ENCODE assay signal across 1 cellular context in the genomic region with DNA sequence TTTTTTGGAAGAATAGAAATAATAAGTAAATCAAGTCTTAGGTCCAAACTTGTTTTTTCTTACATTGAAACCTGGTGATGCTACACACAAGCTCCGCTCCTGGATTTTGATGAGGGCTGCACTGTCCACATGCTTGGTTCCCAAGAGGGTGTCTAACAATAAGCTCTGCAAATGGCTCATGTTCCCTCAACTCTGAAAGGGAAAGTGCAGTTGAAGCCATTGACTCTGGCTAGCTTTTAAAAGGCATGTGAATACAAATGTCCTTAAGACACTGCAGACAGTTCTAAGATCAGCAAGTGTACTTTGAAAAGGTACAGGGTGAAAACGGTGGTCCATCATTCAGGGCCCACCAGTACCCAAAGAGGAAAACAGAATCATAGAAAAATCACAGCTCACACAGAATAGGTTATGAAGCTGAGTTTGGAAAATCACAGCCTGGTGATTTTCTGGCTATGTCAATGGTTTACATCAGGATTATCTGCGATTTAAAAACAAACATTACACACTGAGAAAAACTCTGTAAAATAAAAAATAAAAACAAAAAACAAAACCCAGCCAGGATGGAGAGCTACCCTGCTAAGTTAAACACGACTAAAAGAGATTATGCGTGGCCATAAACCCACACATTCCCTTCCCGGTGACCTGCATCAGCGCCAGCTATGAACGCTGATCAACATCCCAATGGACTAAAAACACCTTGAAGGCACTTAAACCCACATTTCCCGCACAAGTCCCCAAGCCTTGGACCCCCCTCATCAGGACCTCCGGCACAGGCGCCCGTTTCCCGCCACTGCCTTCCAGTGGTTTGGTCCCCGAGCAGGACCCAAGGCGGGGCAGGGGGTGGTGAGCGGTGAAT.
TF ChIP-seq lines count a peak whose summit lies in the region.

No MANE protein-coding gene starts in this region.

TF ChIP-seq in endothelial cell of umbilical vein, 7 proteins besides CTCF, POLR2A, EP300 and RAD21:
- TF ChIP-seq GATA2 (IDR thresholded peaks at IDR 0.05; ENCODE audit: insufficient read depth, insufficient read length, low read depth, low read length) (no peak), FOS (IDR thresholded peaks at IDR 0.05; ENCODE audit: borderline replicate concordance, insufficient read depth, low read length) (no peak), JUN (IDR thresholded peaks at IDR 0.05; ENCODE audit: borderline replicate concordance, insufficient read depth, insufficient read length, low read depth) (no peak), MYC (IDR thresholded peaks at IDR 0.05; ENCODE audit: low read depth, low read length) (no peak), POLR2AphosphoS5 (IDR thresholded peaks at IDR 0.05; ENCODE audit: insufficient read depth, low read depth, low read length) (no peak), EZH2 (IDR thresholded peaks at IDR 0.05; ENCODE audit: borderline replicate concordance, low read depth, low read length, severe bottlenecking) (no peak)
- TF ChIP-seq, protein P1, sequence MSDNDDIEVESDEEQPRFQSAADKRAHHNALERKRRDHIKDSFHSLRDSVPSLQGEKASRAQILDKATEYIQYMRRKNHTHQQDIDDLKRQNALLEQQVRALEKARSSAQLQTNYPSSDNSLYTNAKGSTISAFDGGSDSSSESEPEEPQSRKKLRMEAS (IDR thresholded peaks at IDR 0.05; ENCODE audit: insufficient read depth, insufficient read length): no peak
TF ChIP-seq in endothelial cell of umbilical vein: peak in this region for 0.
